In genomic region chr10:7606977-7607404, GRCh38 we compare ENCODE assay signal across 22 cellular contexts. TPM values are rescaled to one million over a fixed set of nuclear protein-coding genes. Genes with fewer than 3 reads are reported as not detected.
A peak's percentile ranks its signal among the peaks of the same experiment; 100 is the strongest.
DNase-seq lines count a peak whose midpoint lies in the region; ATAC-seq and TF ChIP-seq lines count a peak whose summit lies in the region.
"Had no signal": no experiment of that assay in that cellular context is flagged by ENCODE, and none has a peak within 500 bp of the region (broad histone marks: within the 10 kb centered on the region; RNA-seq: fewer than 3 reads in every experiment).

No MANE protein-coding gene starts in this region.

- H3K4me1 ChIP-seq in IMR-90 (ENCODE audit: control insufficient read depth, insufficient read depth, low read length) (peaks cover 7% of the 10 kb centered on the region; the same call in 1 of the 2 replicates), RWPE2 (ENCODE audit: insufficient read depth, poor library complexity, severe bottlenecking) (peaks cover 6% of the 10 kb centered on the region), left ventricle myocardium inferior (peaks cover 24% of the 10 kb centered on the region), stomach (peaks cover 0 to 30% (median 9%) of the 10 kb centered on the region in 4 donors), HAP-1 (no peaks in the 10 kb centered on the region)
- H3K4me1 ChIP-seq: colonic mucosa, pancreas, Peyer's patch had no signal

- H3K27me3 ChIP-seq in IMR-90 (ENCODE audit: control insufficient read depth, insufficient read depth, low read length) = no peaks in the 10 kb centered on the region
- peaks cover 3% of the 10 kb centered on the region for H3K27me3 ChIP-seq in RWPE2 (ENCODE audit: insufficient read depth, poor library complexity, severe bottlenecking)
- H3K27me3 ChIP-seq in left ventricle myocardium inferior (ENCODE audit: low read depth) = no peaks in the 10 kb centered on the region
- no peaks in the 10 kb centered on the region for H3K27me3 ChIP-seq in stomach
- no peaks in the 10 kb centered on the region for H3K27me3 ChIP-seq in HAP-1 (ENCODE audit: low read depth)
- H3K27me3 ChIP-seq: BLaER1 treated with 17β-estradiol and CSF1 and Interleukin-3, amounts not matched to agents 10 nM and 100 nM; colonic mucosa; pancreas; Peyer's patch had no signal

- intact Hi-C loops in IMR-90 (cut with micrococcal nuclease) (no loop called here), left ventricle myocardium inferior (cut with micrococcal nuclease) (no loop called here), stomach (cut with DNase I; ENCODE audit: low total_unique reads) (no loop called here)

- in situ Hi-C loops in IMR-90 (cut with MboI; ENCODE audit: low sequenced_read_pairs) (no loop called here), HAP-1 (cut with MboI; ENCODE audit: low sequenced_read_pairs) (no loop called here)

- H3K9me3 ChIP-seq in IMR-90 (ENCODE audit: control insufficient read depth, insufficient read depth, low read length) = no peaks in the 10 kb centered on the region
- no peaks in the 10 kb centered on the region for H3K9me3 ChIP-seq in RWPE2 (ENCODE audit: severe bottlenecking)
- no peaks in the 10 kb centered on the region for H3K9me3 ChIP-seq in left ventricle myocardium inferior (replicated peaks)
- H3K9me3 ChIP-seq in stomach = no peaks in the 10 kb centered on the region
- H3K9me3 ChIP-seq in HAP-1 = no peaks in the 10 kb centered on the region
- H3K9me3 ChIP-seq: colonic mucosa, pancreas, Peyer's patch had no signal

- H3K14ac ChIP-seq in IMR-90 (replicated peaks; ENCODE audit: low read depth, low read length) = no peak overlapping the region

- dilution Hi-C loops in IMR-90 (cut with HindIII; ENCODE audit: low sequenced_read_pairs, unreplicated experiment) = no loop called here

- 0 out of 2 replicates have a peak overlapping the region, but pooled peaks have one; percentile 11 for H3K56ac ChIP-seq in IMR-90 (ENCODE audit: extremely low read depth, insufficient read depth, low read length)

- H2AFZ ChIP-seq in IMR-90 (replicated peaks; ENCODE audit: low read length, poor library complexity) = no peak overlapping the region

- no peaks in the 10 kb centered on the region for H3K79me1 ChIP-seq in IMR-90 (ENCODE audit: low read depth in 1 of 2, low read length in 2 of 2)

- H3K36me3 ChIP-seq in IMR-90 (ENCODE audit: control insufficient read depth, insufficient read depth, low read length) = no peaks in the 10 kb centered on the region
- no peaks in the 10 kb centered on the region for H3K36me3 ChIP-seq in RWPE2 (ENCODE audit: low read depth)
- H3K36me3 ChIP-seq in left ventricle myocardium inferior = no peaks in the 10 kb centered on the region
- H3K36me3 ChIP-seq in stomach = peaks cover 0 to 10% (median 0%) of the 10 kb centered on the region in 4 donors
- no peaks in the 10 kb centered on the region for H3K36me3 ChIP-seq in HAP-1 (replicated peaks)
- H3K36me3 ChIP-seq: BLaER1 treated with 17β-estradiol and CSF1 and Interleukin-3, amounts not matched to agents 10 nM and 100 nM; colonic mucosa; pancreas; Peyer's patch had no signal

- no peak overlapping the region for H3K4me3 ChIP-seq in IMR-90 (ENCODE audit: insufficient read depth, low read depth, low read length)
- no peak overlapping the region for H3K4me3 ChIP-seq in RWPE2 (ENCODE audit: severe bottlenecking)
- no peak overlapping the region for H3K4me3 ChIP-seq in left ventricle myocardium inferior
- no peak overlapping the region for H3K4me3 ChIP-seq in stomach
- H3K4me3 ChIP-seq in HAP-1 = no peak overlapping the region
- H3K4me3 ChIP-seq: BLaER1 treated with 17β-estradiol and CSF1 and Interleukin-3, amounts not matched to agents 10 nM and 100 nM; colonic mucosa; pancreas; Peyer's patch; skin epidermis had no signal

- no peak for DNase-seq in IMR-90
- no peak for DNase-seq in RWPE2 (ENCODE audit: low spot score)
- DNase-seq in left ventricle myocardium inferior = no peak
- no peak for DNase-seq in stomach
- DNase-seq in HAP-1 (ENCODE audit: low spot score in 2 of 2) = no peak
- DNase-seq in activated CD4-positive, alpha-beta T cell treated with anti-CD3 and anti-CD28 coated beads, Interleukin-2, amount 50 U/mL, for 4 hours = no peak
- DNase-seq in NCI-H146 (lab: John Stamatoyannopoulos, UW) = no peak
- DNase-seq: activated naive CD4-positive, alpha-beta T cell treated with anti-CD3 and anti-CD28 coated beads, Interleukin-2, amount 10 ng/mL, durations not matched to agents 7 days and 5 days; colonic mucosa; GDM1; immature natural killer cell; Kasumi-1; naive thymus-derived CD4-positive, alpha-beta T cell; NCI-H1105 treated with DMSO at 0.1 percent for 48 hours; NCI-H748 treated with DMSO at 0.1 percent for 48 hours; pancreas; Peyer's patch; stimulated activated CD4-positive, alpha-beta T cell treated with anti-CD3 and anti-CD28 coated beads, Interleukin-4, amount 100 ng/mL, for 1 hour; SW 1271 had no signal

- peak overlapping the region; percentile 40; the same call in 1 of the 2 replicates for H2BK120ac ChIP-seq in IMR-90 (ENCODE audit: low read depth, low read length)

- H3K4me2 ChIP-seq in IMR-90 (ENCODE audit: low read depth, low read length) = no peak overlapping the region

- TF ChIP-seq CTCF in IMR-90 (conservative IDR thresholded peaks at IDR 0.05; ENCODE audit: low read depth, low read length) (no peak), RWPE2 (IDR thresholded peaks at IDR 0.05; ENCODE audit: poor library complexity, severe bottlenecking) (no peak), left ventricle myocardium inferior (IDR thresholded peaks at IDR 0.05; ENCODE audit: borderline replicate concordance) (no peak), stomach (IDR thresholded peaks at IDR 0.05) (no peak)

- POLR2A ChIA-PET in IMR-90 (lab: Charles Lee; ENCODE audit: unreplicated experiment) = no interaction called here

- no peak overlapping the region for H2BK5ac ChIP-seq in IMR-90 (ENCODE audit: low read depth, low read length, poor library complexity, severe bottlenecking)

- no peak overlapping the region; the same call in 1 of the 2 replicates for H4K5ac ChIP-seq in IMR-90 (ENCODE audit: low read depth, low read length)

- CTCF ChIA-PET in IMR-90 (lab: Yijun Ruan, JAX) = no interaction called here

- no peak for TF ChIP-seq RAD21 in IMR-90 (IDR thresholded peaks at IDR 0.05; ENCODE audit: low read length)

- H3K9me1 ChIP-seq in IMR-90 (ENCODE audit: insufficient read depth, low read length) = no peaks in the 10 kb centered on the region

- TF ChIP-seq POLR2A in IMR-90 (IDR thresholded peaks at IDR 0.05; ENCODE audit: low read depth, low read length) = no peak
- no peak for TF ChIP-seq POLR2A in stomach (IDR thresholded peaks at IDR 0.05)

- H3K23ac ChIP-seq in IMR-90 (ENCODE audit: low read depth, low read length) = no peak overlapping the region

- 0 out of 2 replicates have a peak overlapping the region, but pooled peaks have one; percentile 49 for H2BK20ac ChIP-seq in IMR-90 (ENCODE audit: low read depth, low read length)

- H4K91ac ChIP-seq in IMR-90 (ENCODE audit: insufficient read depth, low read depth, low read length) = no peak overlapping the region; the same call in 1 of the 2 replicates

- H3K4ac ChIP-seq in IMR-90 (ENCODE audit: low read depth, low read length) = peak overlapping the region; percentile 50; the same call in 1 of the 2 replicates

- no peak overlapping the region for H3K9ac ChIP-seq in IMR-90 (ENCODE audit: low read depth, low read length)
- H3K9ac ChIP-seq: BLaER1 treated with 17β-estradiol and CSF1 and Interleukin-3, amounts not matched to agents 10 nM and 100 nM had no signal

- WGBS in IMR-90 (ENCODE audit: extremely low coverage in 2 of 2, insufficient read length in 1 of 2), 2 experiments = 17% methylated on average over 2 of the region's 4 CpGs; no CpG with 5 or more reads in 1 of the 2 experiments
- WGBS in stomach, 5 donors = 62 to 78% (median 74%) methylated on average over 4 of the region's 4 CpGs

- ATAC-seq in IMR-90 (ENCODE audit: low read depth) = no peak
- ATAC-seq in RWPE2 (ENCODE audit: low read depth) = peak; percentile 68; the same call in 2 of the 3 replicates
- ATAC-seq: naive thymus-derived CD4-positive, alpha-beta T cell had no signal

- H2AK9ac ChIP-seq in IMR-90 (replicated peaks; ENCODE audit: low read depth, low read length, poor library complexity) = no peak overlapping the region

- no peaks in the 10 kb centered on the region for H4K20me1 ChIP-seq in IMR-90 (ENCODE audit: insufficient read depth, low read length)
- H4K20me1 ChIP-seq: BLaER1 treated with 17β-estradiol and CSF1 and Interleukin-3, amounts not matched to agents 10 nM and 100 nM had no signal

- H3K18ac ChIP-seq in IMR-90 (ENCODE audit: low read depth, low read length) = no peak overlapping the region; the same call in 1 of the 2 replicates

- H3K27ac ChIP-seq in IMR-90 (ENCODE audit: insufficient read depth, low read length) = peak overlapping the region; percentile 58; the same call in 1 of the 2 replicates
- H3K27ac ChIP-seq in RWPE2 (ENCODE audit: poor library complexity, severe bottlenecking) = no peak overlapping the region
- peak overlapping the region; percentile 45 for H3K27ac ChIP-seq in left ventricle myocardium inferior (replicated peaks)
- peak overlapping the region in 3 of 5 donors; percentile 1 to 38 (median 2) for H3K27ac ChIP-seq in stomach
- H3K27ac ChIP-seq: colonic mucosa, pancreas had no signal

- TF ChIP-seq EP300 in stomach (IDR thresholded peaks at IDR 0.05) = no peak

- no TSS peak for BruUV-seq in IMR-90 (replicated peaks; lab: Mats Ljungman, UMichigan)

- H4K8ac ChIP-seq in IMR-90 (ENCODE audit: low read depth in 2 of 2, low read length in 2 of 2) = no peak overlapping the region

- H2BK15ac ChIP-seq in IMR-90 (ENCODE audit: low read depth, low read length) = peak overlapping the region; percentile 70; the same call in 1 of the 3 replicates

- H2AK5ac ChIP-seq in IMR-90 (ENCODE audit: low read depth, low read length) = peak overlapping the region; percentile 15

TF ChIP-seq in IMR-90, 13 proteins besides CTCF, POLR2A, EP300 and RAD21:
- no peak for TF ChIP-seq CEBPB (IDR thresholded peaks at IDR 0.05; ENCODE audit: low read depth, low read length)
- TF ChIP-seq ELK1 (IDR thresholded peaks at IDR 0.05; ENCODE audit: borderline replicate concordance, low read depth, low read length) = no peak

RNA-seq across cellular contexts. Expression of gene ITIH5, which starts 59.8 kb away (rescaled TPM):
- total RNA-seq in IMR-90 (2012; rRNA removed) (under 0.01 TPM in 2 replicates), left ventricle myocardium inferior (10.8 TPM), stomach (10 to 100 TPM; 10.4 to 28.6 (median 24.4) TPM)
- polyA plus RNA-seq in IMR-90 (2012; rRNA removed) (0.07 TPM in 2 replicates), stomach (1 to 10 TPM; 4.0 to 6.4 (median 4.1) TPM)
- 0.02 TPM in 1 of 2 replicates, not detected in the other for polyA plus RNA-seq in IMR-90 (2012; cell fraction: cytosol; rRNA removed)
- 0.04 and 0.08 TPM in 2 replicates for polyA plus RNA-seq in IMR-90 (2012; cell fraction: nucleus; rRNA removed; ENCODE audit: low replicate concordance)
- total RNA-seq: HT-29; naive thymus-derived CD4-positive, alpha-beta T cell had no signal
- polyA plus RNA-seq: immature natural killer cell; naive thymus-derived CD4-positive, alpha-beta T cell had no signal

Comparison
In these comparisons a context has a peak if more than half of its experiments do, and no peak if none do; other contexts are left out.
1. RNA of gene ITIH5, which starts 59.8 kb away (total RNA-seq): 10.4 to 28.6 TPM in stomach and 10.8 TPM in left ventricle myocardium inferior (single experiment); under 0.01 TPM in IMR-90; every median in the first group is over 10 times any median in the second.